ENCODE assay signal across 9 cellular contexts in the genomic region with DNA sequence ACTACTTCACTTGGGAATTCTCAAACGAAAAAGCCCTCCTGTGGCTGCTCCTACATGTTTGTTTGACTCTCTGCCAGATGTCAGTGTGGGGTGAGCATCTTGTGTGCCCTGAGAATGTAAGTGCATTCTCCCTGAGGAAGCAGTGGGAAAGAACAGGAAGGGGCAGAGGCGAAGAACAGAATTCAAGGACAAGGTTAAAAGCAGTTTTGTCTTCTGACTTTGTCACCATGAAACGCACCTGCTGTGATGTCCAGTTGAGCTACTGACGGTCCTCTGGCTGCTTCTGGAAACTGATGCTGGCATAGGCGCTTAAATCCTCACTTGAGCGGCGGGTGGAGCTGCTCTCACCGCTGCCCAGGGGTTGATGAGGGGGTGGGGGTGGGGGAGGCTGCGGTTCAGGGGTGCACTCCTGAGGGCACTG. TPM values are rescaled to one million over a fixed set of nuclear protein-coding genes. Genes with fewer than 3 reads are reported as not detected.
DNase-seq lines count a peak whose midpoint lies in the region; ATAC-seq and TF ChIP-seq lines count a peak whose summit lies in the region.
"Had no signal": no experiment of that assay in that cellular context is flagged by ENCODE, and none has a peak within 500 bp of the region (broad histone marks: within the 10 kb centered on the region; RNA-seq: fewer than 3 reads in every experiment).

No MANE protein-coding gene starts in this region.

- peaks cover 0 to 9% (median 0%) of the 10 kb centered on the region in 9 donors for H3K36me3 ChIP-seq in heart left ventricle
- no peaks in the 10 kb centered on the region for H3K36me3 ChIP-seq in body of pancreas (replicated peaks in 1 of 2; ENCODE audit: insufficient read depth in 1 of 2, low read depth in 2 of 2)
- no peaks in the 10 kb centered on the region for H3K36me3 ChIP-seq in lower lobe of right lung
- no peaks in the 10 kb centered on the region for H3K36me3 ChIP-seq in vagina

- H3K36me3 Mint-ChIP-seq in CD14-positive monocyte, result peaks cover 4 to 7% of the 10 kb centered on the region in 2 donors

- no peak for TF ChIP-seq POLR2A in heart left ventricle (IDR thresholded peaks at IDR 0.05)
- TF ChIP-seq POLR2A in body of pancreas (IDR thresholded peaks at IDR 0.05), result no peak
- no peak for TF ChIP-seq POLR2A in vagina (IDR thresholded peaks at IDR 0.05)

- peaks cover 12 to 30% (median 24%) of the 10 kb centered on the region in 7 donors for H3K9me3 Mint-ChIP-seq in CD14-positive monocyte

- H3K27me3 ChIP-seq in heart left ventricle (peaks cover 0 to 10% (median 0%) of the 10 kb centered on the region in 9 donors), body of pancreas (no peaks in the 10 kb centered on the region), lower lobe of right lung (ENCODE audit: low read depth) (peaks cover 10% of the 10 kb centered on the region), vagina (no peaks in the 10 kb centered on the region)

- WGBS in heart left ventricle, 4 donors, result 15 to 39% (median 21%) methylated on average over 8 to 9 of the region's 9 CpGs
- WGBS in body of pancreas, 2 donors, result 34 to 45% methylated on average over 8 to 9 of the region's 9 CpGs

- H3K27ac Mint-ChIP-seq in CD14-positive monocyte, result no peak overlapping the region

- H3K4me3 ChIP-seq in heart left ventricle (peak overlapping the region in 11 of 12 donors; percentile 15 to 97 (median 83)), body of pancreas (no peak overlapping the region), lower lobe of right lung (peak overlapping the region; percentile 77), vagina (peak overlapping the region; percentile 61 to 85)

- no peaks in the 10 kb centered on the region for H3K9me3 ChIP-seq in heart left ventricle
- H3K9me3 ChIP-seq in body of pancreas, result no peaks in the 10 kb centered on the region
- H3K9me3 ChIP-seq in lower lobe of right lung, result no peaks in the 10 kb centered on the region
- H3K9me3 ChIP-seq in vagina, result no peaks in the 10 kb centered on the region

- no peak for ATAC-seq in heart left ventricle
- ATAC-seq in body of pancreas, result no peak
- ATAC-seq in lower lobe of right lung, result no peak
- no peak for ATAC-seq in HG03175 (IDR thresholded peaks at IDR 0.05; ENCODE audit: unreplicated experiment)

- peaks cover 21% of the 10 kb centered on the region for H3K4me1 Mint-ChIP-seq in CD14-positive monocyte

- intact Hi-C loops in heart left ventricle (cut with DNase I), result loop anchor here (5.0 to 10.0 kb wide), 22 partner anchors 37 to 907 kb away; no protein-coding TSS in a partner anchor
- intact Hi-C loops in cardiac septum (cut with DNase I), result loop anchor here (5.0 to 10.0 kb wide), 8 partner anchors 37 to 762 kb away; no protein-coding TSS in a partner anchor
- intact Hi-C loops in body of pancreas (cut with DNase I), result no loop called here
- intact Hi-C loops in lower lobe of right lung (cut with DNase I), result no loop called here
- intact Hi-C loops in vagina (cut with DNase I), result loop anchor here (10.0 kb wide), 3 partner anchors 50 to 900 kb away; no protein-coding TSS in a partner anchor
- intact Hi-C loops in CD14-positive monocyte (cut with micrococcal nuclease), result loop anchor here in 1 of 2 donors (5.0 kb wide), 1 partner anchor 677 kb away; no protein-coding TSS in a partner anchor

- TF ChIP-seq CTCF in heart left ventricle (IDR thresholded peaks at IDR 0.05), result no peak
- no peak for TF ChIP-seq CTCF in body of pancreas (IDR thresholded peaks at IDR 0.05)
- no peak for TF ChIP-seq CTCF in lower lobe of right lung (IDR thresholded peaks at IDR 0.05)
- TF ChIP-seq CTCF in vagina (IDR thresholded peaks at IDR 0.05), result no peak
- TF ChIP-seq CTCF in CD14-positive monocyte (IDR thresholded peaks at IDR 0.05), result no peak

- peaks cover 37 to 41% (median 38%) of the 10 kb centered on the region in 3 donors for H3K27me3 Mint-ChIP-seq in CD14-positive monocyte (ENCODE audit: low read depth in 3 of 3)

- H3K4me3 Mint-ChIP-seq in CD14-positive monocyte, result peak overlapping the region in 1 of 2 donors; percentile 19

- DNase-seq in heart left ventricle (peak in 3 of 5 donors; percentile 27 to 51 (median 38)), cardiac septum (ENCODE audit: low spot score) (no peak), body of pancreas (peak in 2 of 4 donors; percentile 13 to 18), lower lobe of right lung (no peak), vagina (ENCODE audit: extremely low spot score in 2 of 2) (no peak), CD14-positive monocyte (ENCODE audit: low spot score) (no peak)
- no peak for DNase-seq in activated naive CD4-positive, alpha-beta T cell treated with anti-CD3 and anti-CD28 coated beads, Interleukin-2, amount 50 U/mL, for 16 hours
- DNase-seq: cerebellar nuclear complex had no signal

- H3K4me1 ChIP-seq in heart left ventricle (peaks cover 0 to 83% (median 47%) of the 10 kb centered on the region in 12 donors), body of pancreas (peaks cover 82% of the 10 kb centered on the region), lower lobe of right lung (peaks cover 65% of the 10 kb centered on the region), vagina (peaks cover 53% of the 10 kb centered on the region)

- peak overlapping the region; percentile 62 to 98 (median 94) for H3K27ac ChIP-seq in heart left ventricle
- H3K27ac ChIP-seq in body of pancreas, result peak overlapping the region; percentile 29 to 61 (median 47)
- H3K27ac ChIP-seq in lower lobe of right lung, result peak overlapping the region; percentile 64
- peak overlapping the region; percentile 95 for H3K27ac ChIP-seq in vagina

RNA-seq across cellular contexts. Expression of a gene that starts 4.9 kb away (rescaled TPM):
- 10 to 100 TPM; 13.4 to 45.8 (median 16.8) TPM for total RNA-seq in heart left ventricle
- 1 to 10 TPM; 5.0 to 6.5 TPM for polyA plus RNA-seq in heart left ventricle
- total RNA-seq in cardiac septum, result 14.0 TPM
- 1 to 10 TPM; 8.2 to 9.6 TPM for total RNA-seq in body of pancreas
- total RNA-seq in lower lobe of right lung, result 11.3 TPM
- total RNA-seq in vagina, result 16.9 TPM
- under 1 TPM in 1 of 2 donors, not detected in 1; 0.10 TPM for polyA plus RNA-seq in CD14-positive monocyte

RNA-seq across cellular contexts. Expression of a gene that starts 41.1 kb away (rescaled TPM):
- 10 to 100 TPM; 12.5 to 44.5 (median 33.2) TPM for total RNA-seq in heart left ventricle
- 10 to 100 TPM in 1 of 2 donors, 1 to 10 TPM in 1; 4.7 to 13.4 TPM for polyA plus RNA-seq in heart left ventricle
- 40.6 TPM for total RNA-seq in cardiac septum
- total RNA-seq in body of pancreas, result 1 to 10 TPM; 7.9 to 9.9 TPM
- total RNA-seq in lower lobe of right lung, result 42.2 TPM
- 27.3 TPM for total RNA-seq in vagina
- 10 to 100 TPM; 15.5 to 19.5 TPM for polyA plus RNA-seq in CD14-positive monocyte

Comparison
In these comparisons a context has a peak if more than half of its experiments do, and no peak if none do; other contexts are left out.
1. DNase-seq: peak in heart left ventricle (3 of 5); none in cardiac septum (single experiment), lower lobe of right lung (single experiment), vagina (0 of 2), CD14-positive monocyte (single experiment) and activated naive CD4-positive, alpha-beta T cell treated with anti-CD3 and anti-CD28 coated beads, Interleukin-2, amount 50 U/mL, for 16 hours (single experiment).
2. H3K4me3 ChIP-seq: peak in heart left ventricle (11 of 12), lower lobe of right lung (single experiment) and vagina (2 of 2); none in body of pancreas (0 of 2).
3. intact Hi-C loops: an anchor here in heart left ventricle (5.0 to 10.0 kb wide), cardiac septum (5.0 to 10.0 kb wide) and vagina (10.0 kb wide); none called in body of pancreas and lower lobe of right lung.
4. Peak in every context shown above with its lines, with median percentiles within 50 percentile points of each other: H3K27ac ChIP-seq.